In the genomic region with DNA sequence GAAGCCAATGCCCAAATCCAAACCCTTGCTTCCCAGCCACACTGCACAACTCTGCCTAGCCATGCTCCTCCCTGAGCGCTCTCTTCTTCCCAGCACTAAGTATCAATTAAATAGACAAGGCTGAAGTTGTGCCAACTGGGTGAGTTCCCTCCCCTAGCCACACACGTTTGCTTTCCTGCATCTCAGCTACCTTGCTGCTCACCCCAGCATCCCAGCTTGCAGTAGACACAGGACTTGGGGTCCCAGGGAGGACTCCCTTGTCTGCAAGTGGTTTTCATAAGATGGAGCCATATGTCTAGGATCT, we compare ENCODE assay signal across 15 cellular contexts. TPM values are rescaled to one million over a fixed set of nuclear protein-coding genes. Genes with fewer than 3 reads are reported as not detected.
"Had no signal": no experiment of that assay in that cellular context is flagged by ENCODE, and none has a peak within 500 bp of the region (broad histone marks: within the 10 kb centered on the region; RNA-seq: fewer than 3 reads in every experiment).

No MANE protein-coding gene starts in this region.

- H3K4me2 ChIP-seq: smooth muscle cell had no signal

- H3K27me3 ChIP-seq: adrenal gland had no signal

- H3K9me3 ChIP-seq: adrenal gland, tibial artery had no signal

- H3K4me1 ChIP-seq: adrenal gland, tibial artery had no signal

- H3K27ac Mint-ChIP-seq: activated B cell treated with CpG ODN at 0.5 μM for 24 hours; activated CD4-positive, alpha-beta T cell treated with anti-CD3 and anti-CD28 coated beads, Interleukin-2, amount 10 ng/mL, durations not matched to agents 24 days and 14 days; activated naive CD4-positive, alpha-beta T cell treated with anti-CD3 and anti-CD28 coated beads, Interleukin-2, amount 10 ng/mL, durations not matched to agents 7 days and 5 days; activated T-helper 2 cell treated with anti-CD3 and anti-CD28 coated beads, Interferon-gamma antibody, Interleukin-2, Interleukin-4, amounts not matched to agents 10 μg/mL and 5 μg/mL and 100 μg/mL, durations not matched to agents 14 hours and 24 hours and 36 hours; dendritic cell treated with granulocyte-macrophage colony-stimulating factor and Interleukin-4, amounts not matched to agents 40 ng/mL and 50 ng/mL, for 4 days had no signal

- H3K36me3 Mint-ChIP-seq: activated naive CD4-positive, alpha-beta T cell treated with anti-CD3 and anti-CD28 coated beads, Interleukin-2, amount 10 ng/mL, durations not matched to agents 7 days and 5 days; naive thymus-derived CD4-positive, alpha-beta T cell had no signal

- H3K27ac ChIP-seq: adrenal gland, tibial artery had no signal

- H3K9me3 Mint-ChIP-seq: activated B cell treated with CpG ODN at 0.5 μM for 24 hours; activated CD4-positive, alpha-beta T cell treated with anti-CD3 and anti-CD28 coated beads, Interleukin-2, amount 10 ng/mL, durations not matched to agents 24 days and 14 days; activated naive CD4-positive, alpha-beta T cell treated with anti-CD3 and anti-CD28 coated beads, Interleukin-2, amount 10 ng/mL, durations not matched to agents 7 days and 5 days; activated T-helper 2 cell treated with anti-CD3 and anti-CD28 coated beads, Interferon-gamma antibody, Interleukin-2, Interleukin-4, amounts not matched to agents 10 μg/mL and 5 μg/mL and 100 μg/mL, durations not matched to agents 14 hours and 24 hours and 36 hours; central memory CD8-positive, alpha-beta T cell; dendritic cell treated with granulocyte-macrophage colony-stimulating factor and Interleukin-4, amounts not matched to agents 40 ng/mL and 50 ng/mL, for 4 days had no signal

- H3K4me3 Mint-ChIP-seq: activated B cell treated with CpG ODN at 0.5 μM for 24 hours; activated CD4-positive, alpha-beta T cell treated with anti-CD3 and anti-CD28 coated beads, Interleukin-2, amount 10 ng/mL, durations not matched to agents 24 days and 14 days; activated naive CD4-positive, alpha-beta T cell treated with anti-CD3 and anti-CD28 coated beads, Interleukin-2, amount 10 ng/mL, durations not matched to agents 7 days and 5 days; central memory CD8-positive, alpha-beta T cell; dendritic cell treated with granulocyte-macrophage colony-stimulating factor and Interleukin-4, amounts not matched to agents 40 ng/mL and 50 ng/mL, for 4 days; naive thymus-derived CD4-positive, alpha-beta T cell had no signal

- H3K4me3 ChIP-seq: adrenal gland, lung, smooth muscle cell, tibial artery had no signal

- H3K36me3 ChIP-seq: adrenal gland, tibial artery had no signal

- DNase-seq: activated B cell treated with CpG ODN at 0.5 μM for 24 hours; activated naive CD4-positive, alpha-beta T cell treated with anti-CD3 and anti-CD28 coated beads, Interleukin-2, amount 10 ng/mL, durations not matched to agents 7 days and 5 days; adrenal gland; left cardiac atrium; right cardiac atrium; tibial artery had no signal

- H3K27me3 Mint-ChIP-seq: activated B cell treated with CpG ODN at 0.5 μM for 24 hours had no signal

RNA-seq across cellular contexts. Expression of a gene that starts 4.9 kb away (rescaled TPM):
- total RNA-seq: activated B cell treated with CpG ODN at 0.5 μM for 24 hours; activated CD4-positive, alpha-beta T cell treated with anti-CD3 and anti-CD28 coated beads, Interleukin-2, amount 10 ng/mL, durations not matched to agents 24 days and 14 days; activated T-helper 2 cell treated with anti-CD3 and anti-CD28 coated beads, Interferon-gamma antibody, Interleukin-2, Interleukin-4, amounts not matched to agents 10 μg/mL and 5 μg/mL and 100 μg/mL, durations not matched to agents 14 hours and 24 hours and 36 hours; adrenal gland; glomerular endothelial cell; left cardiac atrium; lung; naive thymus-derived CD4-positive, alpha-beta T cell; posterior vena cava; right cardiac atrium; smooth muscle cell had no signal
